In the genomic region with DNA sequence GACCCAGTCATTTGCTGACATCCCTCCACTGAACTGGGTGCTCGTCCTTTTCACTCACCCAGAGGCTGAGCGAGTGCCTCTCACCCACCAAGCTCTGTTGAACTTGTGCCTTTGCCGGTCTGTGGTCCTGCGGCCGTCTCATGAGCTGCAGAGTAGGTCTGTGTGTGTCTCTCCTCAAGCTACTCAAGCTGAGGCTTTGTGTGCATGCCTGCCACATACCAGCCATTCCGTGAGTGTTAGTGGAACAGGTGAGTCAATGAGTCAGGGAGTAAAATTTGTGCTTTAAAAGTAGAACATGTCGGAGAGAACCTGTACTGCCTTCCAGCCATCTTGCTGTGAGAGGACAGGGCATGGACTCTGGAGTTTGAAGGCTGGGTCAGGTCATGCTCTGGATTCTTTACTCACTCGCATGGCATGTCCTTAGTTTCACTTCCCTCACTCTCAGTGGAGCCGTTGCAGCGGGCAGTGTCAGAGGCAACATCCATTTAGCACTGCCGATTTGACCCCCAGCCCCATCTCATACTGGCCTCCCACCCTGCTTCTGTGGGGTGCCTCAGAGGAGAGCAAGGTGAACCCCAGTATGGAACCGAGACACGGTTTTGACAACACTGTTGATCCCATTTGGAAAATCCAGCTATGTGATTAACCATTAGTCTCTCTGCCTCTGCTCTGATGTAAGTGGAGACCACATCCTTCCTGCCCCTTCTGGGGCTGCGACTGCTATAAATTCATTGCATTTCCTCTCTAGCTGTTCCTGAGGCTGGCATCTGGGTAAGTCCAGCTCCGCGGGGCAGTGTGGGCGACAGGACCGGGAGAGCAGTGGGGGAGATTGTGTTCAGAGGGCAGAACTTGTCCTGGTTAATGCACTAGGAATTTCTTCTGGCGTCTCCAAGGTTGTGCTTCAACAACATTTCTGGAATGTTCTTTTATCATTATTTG, we compare ENCODE assay signal across 10 cellular contexts. TPM values are rescaled to one million over a fixed set of nuclear protein-coding genes. Genes with fewer than 3 reads are reported as not detected.
DNase-seq lines count a peak whose midpoint lies in the region; ATAC-seq, FAIRE-seq and TF ChIP-seq lines count a peak whose summit lies in the region.
"Had no signal": no experiment of that assay in that cellular context is flagged by ENCODE, and none has a peak within 500 bp of the region (broad histone marks: within the 10 kb centered on the region; RNA-seq: fewer than 3 reads in every experiment).

TSS of gene NLRP3 (plus strand) at position 751 of the 939 bp plus-strand sequence. CDS start 2,628 bp downstream, outside the sequence.

- H3K36me3 ChIP-seq in Peyer's patch, result no peaks in the 10 kb centered on the region
- H3K36me3 ChIP-seq in kidney epithelial cell (ENCODE audit: control insufficient read depth, insufficient read depth, low read length), result no peaks in the 10 kb centered on the region
- no peaks in the 10 kb centered on the region for H3K36me3 ChIP-seq in subcutaneous abdominal adipose tissue (ENCODE audit: control insufficient read depth in 5 of 5, insufficient read depth in 5 of 5, low read length in 5 of 5)

- TF ChIP-seq POLR2A in A549 (IDR thresholded peaks at IDR 0.05; ENCODE audit: low read length) (no peak), Peyer's patch (IDR thresholded peaks at IDR 0.05) (peak in 1 of 2 donors; percentile 14)

- peak within 1 kb of the TSS; percentile 33; the same call in 1 of the 3 replicates for H3K4me2 ChIP-seq in A549

- POLR2A ChIA-PET in A549 (lab: Yijun Ruan, JAX), result interaction anchor here (0.5 kb wide), 1 partner anchor 32 kb away, joined by 3 read pairs; no protein-coding TSS in a partner anchor

- H3K4me3 ChIP-seq in A549 (no peak within 1 kb of the TSS), Peyer's patch (peak within 1 kb of the TSS; percentile 7 to 44 (median 28)), kidney epithelial cell (ENCODE audit: low read depth, low read length) (no peak within 1 kb of the TSS), subcutaneous abdominal adipose tissue (ENCODE audit: low read depth in 1 of 5, low read length in 5 of 5) (peak within 1 kb of the TSS; percentile 43 to 71 (median 56))

- no peak for DNase-seq in A549 (ENCODE audit: low read depth in 1 of 2, low spot score in 1 of 2)
- DNase-seq in Peyer's patch, result peak in 2 of 3 donors; percentile 79
- DNase-seq in activated naive CD4-positive, alpha-beta T cell treated with Interleukin-2 at 50 U/mL for 16 hours, result peak; percentile 29
- DNase-seq in kidney epithelial cell (ENCODE audit: low read depth), result peak; percentile 41
- DNase-seq in NCI-H2171 treated with DMSO at 0.1 percent for 48 hours (lab: John Stamatoyannopoulos, UW), result no peak
- DNase-seq in cerebellum (ENCODE audit: low spot score), result no peak

- H3K9ac ChIP-seq in subcutaneous abdominal adipose tissue (ENCODE audit: low read length in 5 of 5), result peak within 1 kb of the TSS in 3 of 5 donors; percentile 14 to 56 (median 17)

- CTCF ChIA-PET in A549 (lab: Yijun Ruan, JAX), result interaction anchor here (1.0 to 1.8 kb wide), 2 partner anchors 26 to 73 kb away, joined by 3 to 5 read pairs; no protein-coding TSS in a partner anchor

- H3K4me1 ChIP-seq in A549 (no peaks in the 10 kb centered on the region), Peyer's patch (peaks cover 0 to 5% (median 0%) of the 10 kb centered on the region in 4 donors), subcutaneous abdominal adipose tissue (ENCODE audit: control insufficient read depth in 5 of 5, insufficient read depth in 5 of 5, low read length in 5 of 5) (peaks cover 0 to 14% (median 6%) of the 10 kb centered on the region in 5 donors)

- ATAC-seq in A549 (peak; percentile 32 to 50; a peak in 4 of 6 replicates), GM21825 (IDR thresholded peaks at IDR 0.05; ENCODE audit: unreplicated experiment) (peak; percentile 74)

- FAIRE-seq in A549 (lab: Jason Lieb, UNC), result no peak

- H3K9me3 ChIP-seq in A549 (no peaks in the 10 kb centered on the region; the same call in 2 of the 3 replicates), Peyer's patch (no peaks in the 10 kb centered on the region), subcutaneous abdominal adipose tissue (ENCODE audit: control insufficient read depth in 5 of 5, low read length in 5 of 5) (no peaks in the 10 kb centered on the region)

- no peak for TF ChIP-seq EP300 in A549 (IDR thresholded peaks at IDR 0.05)

- no peak for TF ChIP-seq RAD21 in A549 (conservative IDR thresholded peaks at IDR 0.05 in 1 of 2, IDR thresholded peaks at IDR 0.05 in 1 of 2)

- H3K27me3 ChIP-seq in Peyer's patch (no peaks in the 10 kb centered on the region), kidney epithelial cell (ENCODE audit: control insufficient read depth, insufficient read depth, low read length) (no peaks in the 10 kb centered on the region), subcutaneous abdominal adipose tissue (ENCODE audit: control insufficient read depth in 5 of 5, insufficient read depth in 4 of 5, low read length in 5 of 5) (peaks cover 0 to 4% (median 0%) of the 10 kb centered on the region in 5 donors)

- WGBS in A549 (ENCODE audit: missing lambda C conversion rate), result 28% methylated on average over 18 of the region's 19 CpGs

- TF ChIP-seq CTCF in A549 (IDR thresholded peaks at IDR 0.05) (no peak), Peyer's patch (IDR thresholded peaks at IDR 0.05) (no peak), kidney epithelial cell (IDR thresholded peaks at IDR 0.05; ENCODE audit: insufficient read depth, low read length, poor library complexity, severe bottlenecking) (no peak)

- H3K27ac ChIP-seq in A549, result no peak within 1 kb of the TSS
- H3K27ac ChIP-seq in Peyer's patch, result peak within 1 kb of the TSS; percentile 28 to 59 (median 42)
- H3K27ac ChIP-seq in subcutaneous abdominal adipose tissue (ENCODE audit: low read depth, low read length), result no peak within 1 kb of the TSS
- H3K27ac ChIP-seq: C4-2B had no signal

TF ChIP-seq in A549, 52 proteins besides CTCF, POLR2A, EP300 and RAD21:
- TF ChIP-seq ESRRA (IDR thresholded peaks at IDR 0.05; ENCODE audit: borderline replicate concordance, low read length), result no peak
- TF ChIP-seq SREBF2 (IDR thresholded peaks at IDR 0.05), result no peak
- TF ChIP-seq RCOR1 (IDR thresholded peaks at IDR 0.05; ENCODE audit: low read depth, low read length), result no peak
- no peak for TF ChIP-seq E2F6 (IDR thresholded peaks at IDR 0.05; ENCODE audit: borderline replicate concordance, low read depth)
- TF ChIP-seq, protein P1, sequence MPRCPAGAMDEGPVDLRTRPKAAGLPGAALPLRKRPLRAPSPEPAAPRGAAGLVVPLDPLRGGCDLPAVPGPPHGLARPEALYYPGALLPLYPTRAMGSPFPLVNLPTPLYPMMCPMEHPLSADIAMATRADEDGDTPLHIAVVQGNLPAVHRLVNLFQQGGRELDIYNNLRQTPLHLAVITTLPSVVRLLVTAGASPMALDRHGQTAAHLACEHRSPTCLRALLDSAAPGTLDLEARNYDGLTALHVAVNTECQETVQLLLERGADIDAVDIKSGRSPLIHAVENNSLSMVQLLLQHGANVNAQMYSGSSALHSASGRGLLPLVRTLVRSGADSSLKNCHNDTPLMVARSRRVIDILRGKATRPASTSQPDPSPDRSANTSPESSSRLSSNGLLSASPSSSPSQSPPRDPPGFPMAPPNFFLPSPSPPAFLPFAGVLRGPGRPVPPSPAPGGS (IDR thresholded peaks at IDR 0.05), result no peak
- no peak for TF ChIP-seq BHLHE40 (IDR thresholded peaks at IDR 0.05; ENCODE audit: low read depth, low read length)
- no peak for TF ChIP-seq CEBPB (IDR thresholded peaks at IDR 0.05)
- TF ChIP-seq CHD2 (IDR thresholded peaks at IDR 0.05; ENCODE audit: low read length, partially characterized antibody), result no peak
- no peak for TF ChIP-seq EHMT2 (IDR thresholded peaks at IDR 0.05; ENCODE audit: low read depth)

RNA-seq across cellular contexts. Expression of gene NLRP3, which starts in this region (rescaled TPM):
- polyA plus RNA-seq in A549 (2011; rRNA removed), result not detected in 2 replicates
- not detected in 2 replicates for polyA plus RNA-seq in A549 (2012; cell fraction: cytosol; rRNA removed)
- polyA plus RNA-seq in A549 (2012; cell fraction: nucleus; rRNA removed), result not detected in 2 replicates
- polyA plus RNA-seq in A549 (2017; fragmentation: RNase III; extraction: RNeasy Plus Mini Kit Qiagen cat#74134 plus additional on column Dnase treatment), result not detected in 3 replicates
- polyA minus RNA-seq in A549 (2011; rRNA and poly(A)+ RNA removed), result not detected in 2 replicates
- 1 to 10 TPM in 1 of 4 donors, under 1 TPM in 2, not detected in 1; 0.47 to 9.1 (median 0.67) TPM for total RNA-seq in Peyer's patch
- total RNA-seq in kidney epithelial cell, result 1.5 and 2.4 TPM in 2 replicates
- 0.73 TPM for total RNA-seq in cerebellum
- total RNA-seq: pulmonary artery endothelial cell had no signal

Comparison
In these comparisons a context has a peak if more than half of its experiments do, and no peak if none do; other contexts are left out.
1. Peak in ATAC-seq and H3K4me2 ChIP-seq in A549; RNA of the gene not detected or under 1 TPM.
2. DNase-seq: peak in Peyer's patch (2 of 3), activated naive CD4-positive, alpha-beta T cell treated with Interleukin-2 at 50 U/mL for 16 hours (single experiment) and kidney epithelial cell (single experiment); none in A549 (0 of 2), NCI-H2171 treated with DMSO at 0.1 percent for 48 hours (single experiment) and cerebellum (single experiment).
3. H3K27ac ChIP-seq: peak in Peyer's patch (4 of 4); none in A549 (0 of 2) and subcutaneous abdominal adipose tissue (single experiment).
4. H3K4me3 ChIP-seq: peak in Peyer's patch (4 of 4) and subcutaneous abdominal adipose tissue (5 of 5); none in A549 (single experiment) and kidney epithelial cell (single experiment).